Comparison of ENCODE assay signal across 26 cellular contexts in genomic region chr10:51733061-51733460, GRCh38. TPM values are rescaled to one million over a fixed set of nuclear protein-coding genes. Genes with fewer than 3 reads are reported as not detected.
DNase-seq lines count a peak whose midpoint lies in the region; ATAC-seq and TF ChIP-seq lines count a peak whose summit lies in the region.
"Had no signal": no experiment of that assay in that cellular context is flagged by ENCODE, and none has a peak within 500 bp of the region (broad histone marks: within the 10 kb centered on the region; RNA-seq: fewer than 3 reads in every experiment).

No MANE protein-coding gene starts in this region.

- DNase-seq in AG04449 (ENCODE audit: low read depth, low spot score) = peak; percentile 53
- DNase-seq in HS-27A (ENCODE audit: low read depth) = peak; percentile 23
- DNase-seq in astrocyte of the spinal cord (ENCODE audit: low read depth, low spot score) = peak; percentile 5
- DNase-seq in hepatic stellate cell (ENCODE audit: low spot score) = peak; percentile 35
- DNase-seq in transverse colon = no peak
- DNase-seq in GF-D8 (lab: John Stamatoyannopoulos, UW) = no peak
- no peak for DNase-seq in cerebellar nuclear complex (lab: John Stamatoyannopoulos, UW)
- DNase-seq: activated CD4-positive, alpha-beta T cell treated with anti-CD3 and anti-CD28 coated beads, Interleukin-2, amount 10 ng/mL, durations not matched to agents 7 days and 5 days; activated CD8-positive, alpha-beta memory T cell treated with anti-CD3 and anti-CD28 coated beads, Interleukin-2, amount 50 U/mL, for 48 hours; activated effector memory CD4-positive, alpha-beta T cell treated with anti-CD3 and anti-CD28 coated beads, Interleukin-2, amount 50 U/mL, for 16 hours; DMS 273 treated with DMSO at 0.1 percent for 48 hours; effector memory CD8-positive, alpha-beta T cell; heart left ventricle; immature natural killer cell; NCI-H187 treated with DMSO at 0.1 percent for 48 hours; NCI-H345; NCI-H82; psoas muscle; SHP77 treated with DMSO at 0.1 percent for 48 hours; stimulated activated CD4-positive, alpha-beta T cell treated with anti-CD3 and anti-CD28 coated beads, Interleukin-4, amount 100 ng/mL, for 24 hours; stimulated activated naive CD8-positive, alpha-beta T cell treated with anti-CD3 and anti-CD28 coated beads, Interleukin-15, amount 100 ng/mL, for 72 hours; T-helper 1 cell; upper lobe of left lung had no signal

- CTCF ChIA-PET in AG04449 (lab: Yijun Ruan, JAX) = no interaction called here

- no peak for TF ChIP-seq POLR2A in transverse colon (IDR thresholded peaks at IDR 0.05)

- no peak for TF ChIP-seq CTCF in AG04449 (IDR thresholded peaks at IDR 0.05; ENCODE audit: insufficient read depth, low read length, missing control alignments)
- TF ChIP-seq CTCF in astrocyte of the spinal cord (IDR thresholded peaks at IDR 0.05; ENCODE audit: low read depth, low read length) = no peak
- no peak for TF ChIP-seq CTCF in transverse colon (IDR thresholded peaks at IDR 0.05)

- H3K4me3 ChIP-seq in AG04449 (ENCODE audit: low read depth, low read length) (no peak overlapping the region), astrocyte of the spinal cord (ENCODE audit: low read depth, low read length) (no peak overlapping the region), transverse colon (no peak overlapping the region)
- H3K4me3 ChIP-seq: esophagus muscularis mucosa, heart left ventricle, psoas muscle, upper lobe of left lung had no signal

- no peak overlapping the region for H3K27ac ChIP-seq in transverse colon
- H3K27ac ChIP-seq: esophagus muscularis mucosa, heart left ventricle, KMS-11, psoas muscle, upper lobe of left lung had no signal

- no peak for TF ChIP-seq EP300 in transverse colon (IDR thresholded peaks at IDR 0.05; ENCODE audit: low read depth)

- intact Hi-C loops in transverse colon (cut with DNase I; ENCODE audit: low total_unique reads) = no loop called here

- POLR2A ChIA-PET in AG04449 (lab: Yijun Ruan, JAX) = no interaction called here

- in situ Hi-C loops in astrocyte of the spinal cord (cut with HindIII; ENCODE audit: low sequenced_read_pairs) (no loop called here), transverse colon (cut with MboI; ENCODE audit: low pct_ligation_motif_present in 1 of 4, low pct_unique_long_range_greater_than_20kb in 1 of 4, low sequenced_read_pairs in 3 of 4) (no loop called here)

- H3K36me3 ChIP-seq in transverse colon = no peaks in the 10 kb centered on the region
- H3K36me3 ChIP-seq: esophagus muscularis mucosa, heart left ventricle, upper lobe of left lung had no signal

- no peaks in the 10 kb centered on the region for H3K9me3 ChIP-seq in transverse colon
- H3K9me3 ChIP-seq: esophagus muscularis mucosa, heart left ventricle, psoas muscle, upper lobe of left lung had no signal

- WGBS in transverse colon (ENCODE audit: low coverage in 1 of 2), 2 donors = 75 to 80% methylated on average over 1 of the region's 1 CpG

- no peaks in the 10 kb centered on the region for H3K27me3 ChIP-seq in transverse colon
- H3K27me3 ChIP-seq: esophagus muscularis mucosa, heart left ventricle, upper lobe of left lung had no signal

- no peak for ATAC-seq in GM19397 (IDR thresholded peaks at IDR 0.05; ENCODE audit: unreplicated experiment)
- ATAC-seq: effector memory CD8-positive, alpha-beta T cell; heart left ventricle; psoas muscle; stimulated activated naive CD8-positive, alpha-beta T cell treated with anti-CD3 and anti-CD28 coated beads, Interleukin-15, amount 100 ng/mL, for 72 hours had no signal

- H3K4me1 ChIP-seq in transverse colon = peaks cover 0 to 24% (median 4%) of the 10 kb centered on the region in 4 donors
- H3K4me1 ChIP-seq: psoas muscle, upper lobe of left lung had no signal

RNA-seq across cellular contexts. Expression of gene CSTF2T, which starts 33.7 kb away (rescaled TPM):
- 10 to 100 TPM in 3 of 4 donors, 1 to 10 TPM in 1; 1.5 to 13.7 (median 11.0) TPM for total RNA-seq in transverse colon

Comparison
In these comparisons a context has a peak if more than half of its experiments do, and no peak if none do; other contexts are left out.
1. DNase-seq: peak in AG04449 (single experiment), HS-27A (single experiment), astrocyte of the spinal cord (single experiment) and hepatic stellate cell (single experiment); none in transverse colon (single experiment), GF-D8 (single experiment) and cerebellar nuclear complex (0 of 2).